Comparison of ENCODE assay signal across 9 cellular contexts in genomic region chr22:22431271-22432220, GRCh38.
DNase-seq lines count a peak whose midpoint lies in the region; ATAC-seq, FAIRE-seq and TF ChIP-seq lines count a peak whose summit lies in the region.
"Had no signal": no experiment of that assay in that cellular context is flagged by ENCODE, and none has a peak within 500 bp of the region (broad histone marks: within the 10 kb centered on the region; RNA-seq: fewer than 3 reads in every experiment).

No MANE protein-coding gene starts in this region.

- no peaks in the 10 kb centered on the region for H3K4me1 ChIP-seq in H9 (ENCODE audit: insufficient read depth, low read length)
- no peaks in the 10 kb centered on the region for H3K4me1 ChIP-seq in endothelial cell of umbilical vein (ENCODE audit: control insufficient read depth, extremely low read depth, insufficient read depth, low read length)
- H3K4me1 ChIP-seq in stomach: no peaks in the 10 kb centered on the region

- H3K27me3 ChIP-seq in H9 (ENCODE audit: insufficient read depth, low read length): peaks cover 64% of the 10 kb centered on the region
- peaks cover 2 to 10% of the 10 kb centered on the region in 2 experiments for H3K27me3 ChIP-seq in endothelial cell of umbilical vein (ENCODE audit: control insufficient read depth in 2 of 2, insufficient read depth in 2 of 2, low read length in 2 of 2)
- peaks cover 0 to 45% (median 3%) of the 10 kb centered on the region in 3 donors for H3K27me3 ChIP-seq in stomach

- H2BK15ac ChIP-seq in H9 (ENCODE audit: low read depth, low read length): no peak overlapping the region

- H3K23me2 ChIP-seq in H9 (ENCODE audit: insufficient read length, low read depth, low read length, poor library complexity, severe bottlenecking): no peaks in the 10 kb centered on the region

- WGBS in H9 (ENCODE audit: extremely low coverage, insufficient read length, low lambda C conversion rate): no CpG with 5 or more reads among the region's 7 CpGs
- 41 to 47% (median 45%) methylated on average over 7 of the region's 7 CpGs for WGBS in stomach, 5 donors

- no peak overlapping the region for H3K56ac ChIP-seq in H9 (ENCODE audit: insufficient read length, low read depth, low read length)

- H3K4me2 ChIP-seq in H9 (ENCODE audit: insufficient read depth, insufficient read length, low read length) (no peak overlapping the region), endothelial cell of umbilical vein (ENCODE audit: insufficient read depth, low read length) (no peak overlapping the region)

- no peak overlapping the region for H3K14ac ChIP-seq in H9 (ENCODE audit: insufficient read depth, low read length)

- H3K9me3 ChIP-seq in H9 (ENCODE audit: control insufficient read depth, low read depth, low read length) (no peaks in the 10 kb centered on the region), endothelial cell of umbilical vein (replicated peaks; ENCODE audit: control insufficient read depth, insufficient read depth, low read length) (no peaks in the 10 kb centered on the region), stomach (no peaks in the 10 kb centered on the region)

- H3K9me3 Mint-ChIP-seq in CD14-positive monocyte: peaks cover 2 to 12% (median 6%) of the 10 kb centered on the region in 7 donors
- peaks cover 11 to 14% of the 10 kb centered on the region in 2 experiments; a peak in 4 of 5 replicates for H3K9me3 Mint-ChIP-seq in H9
- no peaks in the 10 kb centered on the region for H3K9me3 Mint-ChIP-seq in activated CD4-positive, alpha-beta memory T cell treated with anti-CD3 and anti-CD28 coated beads, Interleukin-2, amount 10 ng/mL, durations not matched to agents 7 days and 5 days
- H3K9me3 Mint-ChIP-seq in naive B cell: peaks cover 0 to 24% (median 16%) of the 10 kb centered on the region in 7 donors
- H3K9me3 Mint-ChIP-seq: stimulated activated naive CD8-positive, alpha-beta T cell treated with anti-CD3 and anti-CD28 coated beads, Interleukin-15, Interleukin-2, amounts not matched to agents 100 ng/mL and 50 ng/mL, for 24 hours had no signal

- H2BK120ac ChIP-seq in H9 (ENCODE audit: low read depth, low read length, poor library complexity, severe bottlenecking): no peak overlapping the region

- H3K27ac Mint-ChIP-seq in CD14-positive monocyte (no peak overlapping the region), H9 (no peak overlapping the region; a peak in 1 of 7 replicates), naive B cell (peak overlapping the region; percentile 79 to 95 (median 89))
- H3K27ac Mint-ChIP-seq in activated CD4-positive, alpha-beta memory T cell treated with anti-CD3 and anti-CD28 coated beads, Interleukin-2, amount 10 ng/mL, durations not matched to agents 7 days and 5 days: no peak overlapping the region
- H3K27ac Mint-ChIP-seq: stimulated activated naive CD8-positive, alpha-beta T cell treated with anti-CD3 and anti-CD28 coated beads, Interleukin-15, Interleukin-2, amounts not matched to agents 100 ng/mL and 50 ng/mL, for 24 hours had no signal

- H3K18ac ChIP-seq in H9 (ENCODE audit: insufficient read length, low read depth, low read length): no peak overlapping the region

- H3K4me3 ChIP-seq in endothelial cell of umbilical vein (replicated peaks in 1 of 3; ENCODE audit: insufficient read depth in 1 of 3, low read depth in 1 of 3, low read length in 3 of 3) (no peak overlapping the region), stomach (no peak overlapping the region)

- H3K79me2 ChIP-seq in H9 (ENCODE audit: insufficient read depth, low read length) (no peaks in the 10 kb centered on the region), endothelial cell of umbilical vein (ENCODE audit: control insufficient read depth, insufficient read depth, low read length) (no peaks in the 10 kb centered on the region)

- no peak overlapping the region for H2BK20ac ChIP-seq in H9 (ENCODE audit: low read depth, low read length, poor library complexity, severe bottlenecking)

- H2BK12ac ChIP-seq in H9 (ENCODE audit: insufficient read length, low read depth, low read length): no peak overlapping the region

- no peak for TF ChIP-seq EP300 in stomach (IDR thresholded peaks at IDR 0.05)

- H3K36me3 ChIP-seq in endothelial cell of umbilical vein (ENCODE audit: control insufficient read depth in 2 of 2, extremely low read depth in 1 of 2, insufficient read depth in 2 of 2, low read length in 2 of 2) (no peaks in the 10 kb centered on the region), stomach (no peaks in the 10 kb centered on the region)

- intact Hi-C loops in CD14-positive monocyte (cut with micrococcal nuclease): no loop called here
- intact Hi-C loops in endothelial cell of umbilical vein (cut with micrococcal nuclease): no loop called here
- intact Hi-C loops in stomach (cut with DNase I; ENCODE audit: low total_unique reads): no loop called here

- peak; percentile 72 for FAIRE-seq in endothelial cell of umbilical vein (lab: Jason Lieb, UNC)

- no peaks in the 10 kb centered on the region for H4K20me1 ChIP-seq in H9 (ENCODE audit: control insufficient read depth, insufficient read depth, insufficient read length)
- H4K20me1 ChIP-seq in endothelial cell of umbilical vein (replicated peaks; ENCODE audit: control insufficient read depth, extremely low read depth, insufficient read depth, low read length): no peaks in the 10 kb centered on the region

- no TSS peak for BruUV-seq in endothelial cell of umbilical vein (replicated peaks; lab: Mats Ljungman, UMichigan)

- peaks cover 3 to 9% (median 4%) of the 10 kb centered on the region in 3 donors for H3K27me3 Mint-ChIP-seq in CD14-positive monocyte (ENCODE audit: low read depth in 3 of 3)
- H3K27me3 Mint-ChIP-seq in H9 (ENCODE audit: low read depth): peaks cover 99% of the 10 kb centered on the region
- peaks cover 18% of the 10 kb centered on the region for H3K27me3 Mint-ChIP-seq in activated CD4-positive, alpha-beta memory T cell treated with anti-CD3 and anti-CD28 coated beads, Interleukin-2, amount 10 ng/mL, durations not matched to agents 7 days and 5 days
- H3K27me3 Mint-ChIP-seq in naive B cell: no peaks in the 10 kb centered on the region

- TF ChIP-seq CTCF in CD14-positive monocyte (IDR thresholded peaks at IDR 0.05) (peak; percentile 81), H9 (conservative IDR thresholded peaks at IDR 0.05) (peak; percentile 69), endothelial cell of umbilical vein (IDR thresholded peaks at IDR 0.05; ENCODE audit: extremely low read depth in 1 of 2, insufficient read depth in 1 of 2, low read depth in 1 of 2, low read length in 2 of 2) (peak; percentile 55 to 74), stomach (IDR thresholded peaks at IDR 0.05) (peak in 5 of 7 experiments; percentile 6 to 45 (median 20))

- CTCF ChIA-PET in activated CD4-positive, alpha-beta memory T cell treated with anti-CD3 and anti-CD28 coated beads, Interleukin-2, amount 10 ng/mL, durations not matched to agents 7 days and 5 days (lab: Charles Lee): interaction anchor here (0.8 to 1.8 kb wide), 5 partner anchors 9 to 224 kb away, joined by 3 to 10 read pairs (median 6); no protein-coding TSS in a partner anchor
- CTCF ChIA-PET in endothelial cell of umbilical vein (lab: Charles Lee): interaction anchor here (0.9 to 4.3 kb wide), 15 partner anchors 8 to 452 kb away, joined by 3 to 58 read pairs (median 3); no protein-coding TSS in a partner anchor

- no peak overlapping the region for H2AK5ac ChIP-seq in H9 (ENCODE audit: insufficient read length, low read length)

- H3K4ac ChIP-seq in H9 (ENCODE audit: low read depth, low read length): no peak overlapping the region

- H4K8ac ChIP-seq in H9 (replicated peaks; ENCODE audit: insufficient read length, low read depth, low read length): no peak overlapping the region

- POLR2A ChIA-PET in activated CD4-positive, alpha-beta memory T cell treated with anti-CD3 and anti-CD28 coated beads, Interleukin-2, amount 10 ng/mL, durations not matched to agents 7 days and 5 days (lab: Charles Lee): no interaction called here
- POLR2A ChIA-PET in endothelial cell of umbilical vein (lab: Charles Lee): no interaction called here

- H2AFZ ChIP-seq in H9 (ENCODE audit: low read length) (no peak overlapping the region), endothelial cell of umbilical vein (ENCODE audit: low read depth, low read length) (no peak overlapping the region)

- DNase-seq in CD14-positive monocyte (ENCODE audit: low spot score) (no peak), H9 (peak; percentile 74), NCI-H460 (ENCODE audit: extremely low read depth, low read depth) (peak; percentile 44), endothelial cell of umbilical vein (ENCODE audit: low read depth, low spot score) (peak; percentile 52), naive B cell (peak; percentile 80), stomach (peak; percentile 60)
- DNase-seq in activated CD4-positive, alpha-beta memory T cell treated with anti-CD3 and anti-CD28 coated beads, Interleukin-2, amount 10 ng/mL, durations not matched to agents 7 days and 5 days: peak; percentile 60

- H3T11ph ChIP-seq in H9 (ENCODE audit: low read length): no peak overlapping the region

- no peak for TF ChIP-seq POLR2A in endothelial cell of umbilical vein (IDR thresholded peaks at IDR 0.05; ENCODE audit: low read depth, low read length)
- TF ChIP-seq POLR2A in stomach (IDR thresholded peaks at IDR 0.05): no peak

- H2BK5ac ChIP-seq in H9 (ENCODE audit: insufficient read length, low read length): no peak overlapping the region

- no peak overlapping the region for H4K91ac ChIP-seq in H9 (ENCODE audit: insufficient read length, low read depth, low read length)

- H3K79me1 ChIP-seq in H9 (ENCODE audit: insufficient read depth, low read depth, low read length, poor library complexity, severe bottlenecking): no peaks in the 10 kb centered on the region

- H3K9ac ChIP-seq in H9 (ENCODE audit: extremely low read depth, insufficient read length, low read length): no peak overlapping the region
- no peak overlapping the region for H3K9ac ChIP-seq in endothelial cell of umbilical vein (replicated peaks; ENCODE audit: extremely low read depth, insufficient read depth, low read length)

- peak; percentile 81 to 83 for ATAC-seq in naive B cell (ENCODE audit: low read depth in 2 of 2)
- ATAC-seq in HG03432 (IDR thresholded peaks at IDR 0.05; ENCODE audit: unreplicated experiment): no peak

- H4K5ac ChIP-seq in H9 (ENCODE audit: insufficient read length, low read depth, low read length): no peak overlapping the region

- dilution Hi-C loops in endothelial cell of umbilical vein (cut with MboI; ENCODE audit: extremely low pct_ligation_motif_present, low sequenced_read_pairs): no loop called here

- no peaks in the 10 kb centered on the region for H3K9me1 ChIP-seq in endothelial cell of umbilical vein (replicated peaks; ENCODE audit: control insufficient read depth, extremely low read depth, insufficient read depth, low read length)

- no peak overlapping the region for H3K23ac ChIP-seq in H9 (ENCODE audit: insufficient read length, low read depth, low read length)

- H3K4me1 Mint-ChIP-seq in CD14-positive monocyte (no peaks in the 10 kb centered on the region), H9 (no peaks in the 10 kb centered on the region; a peak in 1 of 4 replicates), naive B cell (peaks cover 51 to 64% (median 57%) of the 10 kb centered on the region in 3 donors)
- H3K4me1 Mint-ChIP-seq in activated CD4-positive, alpha-beta memory T cell treated with anti-CD3 and anti-CD28 coated beads, Interleukin-2, amount 10 ng/mL, durations not matched to agents 7 days and 5 days: no peaks in the 10 kb centered on the region

- H3K36me3 Mint-ChIP-seq in CD14-positive monocyte (no peaks in the 10 kb centered on the region), H9 (ENCODE audit: insufficient read depth in 1 of 3, low read depth in 3 of 3) (no peaks in the 10 kb centered on the region), naive B cell (no peaks in the 10 kb centered on the region)
- no peaks in the 10 kb centered on the region for H3K36me3 Mint-ChIP-seq in activated CD4-positive, alpha-beta memory T cell treated with anti-CD3 and anti-CD28 coated beads, Interleukin-2, amount 10 ng/mL, durations not matched to agents 7 days and 5 days (ENCODE audit: low read depth)

- H3K4me3 Mint-ChIP-seq in CD14-positive monocyte (no peak overlapping the region), H9 (no peak overlapping the region), naive B cell (peak overlapping the region in 6 of 8 donors; percentile 7 to 79 (median 38))
- H3K4me3 Mint-ChIP-seq in activated CD4-positive, alpha-beta memory T cell treated with anti-CD3 and anti-CD28 coated beads, Interleukin-2, amount 10 ng/mL, durations not matched to agents 7 days and 5 days: no peak overlapping the region
- H3K4me3 Mint-ChIP-seq: stimulated activated naive CD8-positive, alpha-beta T cell treated with anti-CD3 and anti-CD28 coated beads, Interleukin-15, Interleukin-2, amounts not matched to agents 100 ng/mL and 50 ng/mL, for 24 hours had no signal

- H3K27ac ChIP-seq in H9 (ENCODE audit: insufficient read length, low read depth, low read length) (no peak overlapping the region), endothelial cell of umbilical vein (ENCODE audit: insufficient read depth, low read depth, low read length) (no peak overlapping the region), stomach (no peak overlapping the region)

Comparison
In these comparisons a context has a peak if more than half of its experiments do, and no peak if none do; other contexts are left out.
1. H3K27ac Mint-ChIP-seq: peak in naive B cell (6 of 6); none in CD14-positive monocyte (0 of 7), H9 (0 of 3) and activated CD4-positive, alpha-beta memory T cell treated with anti-CD3 and anti-CD28 coated beads, Interleukin-2, amount 10 ng/mL, durations not matched to agents 7 days and 5 days (single experiment).
2. H3K4me3 Mint-ChIP-seq: peak in naive B cell (6 of 8); none in CD14-positive monocyte (0 of 2), H9 (0 of 2) and activated CD4-positive, alpha-beta memory T cell treated with anti-CD3 and anti-CD28 coated beads, Interleukin-2, amount 10 ng/mL, durations not matched to agents 7 days and 5 days (single experiment).
3. CTCF ChIP-seq: peak in every context shown above with its lines; median percentile 81 in CD14-positive monocyte; 69 in H9; 64 in endothelial cell of umbilical vein; 20 in stomach.